In genomic region chr3:43685921-43686320, GRCh38 we compare ENCODE assay signal across 1 cellular context.
TF ChIP-seq lines count a peak whose summit lies in the region.

No MANE protein-coding gene starts in this region.

TF ChIP-seq in K562, 482 proteins besides CTCF, POLR2A, EP300 and RAD21 (continued from another document):
- TF ChIP-seq, protein P1, sequence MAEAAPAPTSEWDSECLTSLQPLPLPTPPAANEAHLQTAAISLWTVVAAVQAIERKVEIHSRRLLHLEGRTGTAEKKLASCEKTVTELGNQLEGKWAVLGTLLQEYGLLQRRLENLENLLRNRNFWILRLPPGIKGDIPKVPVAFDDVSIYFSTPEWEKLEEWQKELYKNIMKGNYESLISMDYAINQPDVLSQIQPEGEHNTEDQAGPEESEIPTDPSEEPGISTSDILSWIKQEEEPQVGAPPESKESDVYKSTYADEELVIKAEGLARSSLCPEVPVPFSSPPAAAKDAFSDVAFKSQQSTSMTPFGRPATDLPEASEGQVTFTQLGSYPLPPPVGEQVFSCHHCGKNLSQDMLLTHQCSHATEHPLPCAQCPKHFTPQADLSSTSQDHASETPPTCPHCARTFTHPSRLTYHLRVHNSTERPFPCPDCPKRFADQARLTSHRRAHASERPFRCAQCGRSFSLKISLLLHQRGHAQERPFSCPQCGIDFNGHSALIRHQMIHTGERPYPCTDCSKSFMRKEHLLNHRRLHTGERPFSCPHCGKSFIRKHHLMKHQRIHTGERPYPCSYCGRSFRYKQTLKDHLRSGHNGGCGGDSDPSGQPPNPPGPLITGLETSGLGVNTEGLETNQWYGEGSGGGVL (CRISPR knock-in tag; IDR thresholded peaks at IDR 0.05) = 0 out of 2 replicates have a peak, but pooled peaks have one; percentile 3
- TF ChIP-seq PPARD (CRISPR knock-in tag; IDR thresholded peaks at IDR 0.05) (no peak), SMC3 (conservative IDR thresholded peaks at IDR 0.05; ENCODE audit: insufficient read depth, low read depth, low read length) (no peak), MEF2A (IDR thresholded peaks at IDR 0.05; ENCODE audit: control insufficient read depth, low read depth, low read length) (no peak)
TF ChIP-seq in K562: peak in this region for 3.
